In genomic region chr11:449889-450808, GRCh38 we compare ENCODE assay signal across 1 cellular context.
TF ChIP-seq lines count a peak whose summit lies in the region.

Gene PTDSS2, plus strand, starts transcription at chr11:450279. Its CDS starts 177 bp downstream, at chr11:450456.

TF ChIP-seq in HepG2, 621 proteins besides CTCF, POLR2A, EP300 and RAD21 (continued from another document and continues in another):
- 0 out of 2 replicates have a peak, but pooled peaks have one; percentile 19 for TF ChIP-seq ZNF318 (CRISPR knock-in tag; IDR thresholded peaks at IDR 0.05)
- peak; percentile 72; the same call in 1 of the 2 replicates for TF ChIP-seq RFXAP (CRISPR knock-in tag; IDR thresholded peaks at IDR 0.05; ENCODE audit: borderline replicate concordance)
- TF ChIP-seq CHD2 (IDR thresholded peaks at IDR 0.05; ENCODE audit: low read depth, low read length) = peak; percentile 57
- TF ChIP-seq HNRNPUL1 (IDR thresholded peaks at IDR 0.05; ENCODE audit: low read depth, low read length) = no peak; the same call in 1 of the 2 replicates
- TF ChIP-seq ZNF274 (CRISPR knock-in tag; IDR thresholded peaks at IDR 0.05) = peak; percentile 26; the same call in 1 of the 2 replicates
- TF ChIP-seq ZNF281 (CRISPR knock-in tag; IDR thresholded peaks at IDR 0.05; ENCODE audit: borderline replicate concordance) = 0 out of 2 replicates have a peak, but pooled peaks have one; percentile 11
- TF ChIP-seq BRF2 (CRISPR knock-in tag; IDR thresholded peaks at IDR 0.05) = no peak
- TF ChIP-seq ZSCAN21 (CRISPR knock-in tag; IDR thresholded peaks at IDR 0.05; ENCODE audit: borderline replicate concordance) = peak; percentile 46; the same call in 1 of the 2 replicates
- peak; percentile 67 for TF ChIP-seq MED1 (CRISPR knock-in tag; IDR thresholded peaks at IDR 0.05)
- TF ChIP-seq ZFP91 (CRISPR knock-in tag; IDR thresholded peaks at IDR 0.05; ENCODE audit: borderline replicate concordance) = peak; percentile 78; the same call in 1 of the 2 replicates
- peak; percentile 95 for TF ChIP-seq MXI1 (IDR thresholded peaks at IDR 0.05; ENCODE audit: borderline replicate concordance, low read depth, low read length)
- TF ChIP-seq MTF2 (CRISPR knock-in tag; IDR thresholded peaks at IDR 0.05; ENCODE audit: borderline replicate concordance) = peak; percentile 60; the same call in 1 of the 2 replicates
- TF ChIP-seq GATAD1 (CRISPR knock-in tag; IDR thresholded peaks at IDR 0.05) = peak; percentile 93
- TF ChIP-seq NR2C2 (CRISPR knock-in tag; IDR thresholded peaks at IDR 0.05; ENCODE audit: borderline replicate concordance) = peak; percentile 97
- no peak for TF ChIP-seq NFRKB (IDR thresholded peaks at IDR 0.05)
- TF ChIP-seq ZNF704 (CRISPR knock-in tag; IDR thresholded peaks at IDR 0.05; ENCODE audit: borderline replicate concordance) = peak; percentile 72; the same call in 1 of the 2 replicates
- TF ChIP-seq ZNF414 (CRISPR knock-in tag; IDR thresholded peaks at IDR 0.05) = peak; percentile 84
- peak; percentile 89; the same call in 1 of the 2 replicates for TF ChIP-seq SIN3A (IDR thresholded peaks at IDR 0.05; ENCODE audit: borderline replicate concordance, low read depth, low read length)
- TF ChIP-seq TRIM24 (CRISPR knock-in tag; IDR thresholded peaks at IDR 0.05) = no peak
- TF ChIP-seq TBX2 (CRISPR knock-in tag; IDR thresholded peaks at IDR 0.05; ENCODE audit: borderline replicate concordance) = peak; percentile 17; the same call in 1 of the 2 replicates
- TF ChIP-seq TGIF2 (CRISPR knock-in tag; IDR thresholded peaks at IDR 0.05) = peak; percentile 50; the same call in 1 of the 2 replicates
- peak; percentile 94 for TF ChIP-seq ARID4A (CRISPR knock-in tag; IDR thresholded peaks at IDR 0.05; ENCODE audit: borderline replicate concordance)
- peak; percentile 37; the same call in 1 of the 2 replicates for TF ChIP-seq TOPORS (CRISPR knock-in tag; IDR thresholded peaks at IDR 0.05)
- TF ChIP-seq ZNF3 (CRISPR knock-in tag; IDR thresholded peaks at IDR 0.05) = no peak
- peak; percentile 31 for TF ChIP-seq ZNF18 (CRISPR knock-in tag; IDR thresholded peaks at IDR 0.05; ENCODE audit: insufficient replicate concordance)
- TF ChIP-seq SOX6 (IDR thresholded peaks at IDR 0.05) = no peak
- TF ChIP-seq SOX6 (CRISPR knock-in tag; IDR thresholded peaks at IDR 0.05) = peak; percentile 46
- TF ChIP-seq ZNF674 (CRISPR knock-in tag; IDR thresholded peaks at IDR 0.05; ENCODE audit: low read depth) = no peak
- no peak for TF ChIP-seq ZSCAN5A (CRISPR knock-in tag; IDR thresholded peaks at IDR 0.05; ENCODE audit: borderline replicate concordance)
- TF ChIP-seq SUZ12 (IDR thresholded peaks at IDR 0.05; ENCODE audit: low read depth, low read length) = peak; percentile 97
